8 cellular contexts compared by ENCODE assay signal in genomic region chr10:43204943-43205671, GRCh38.
DNase-seq lines count a peak whose midpoint lies in the region; ATAC-seq and TF ChIP-seq lines count a peak whose summit lies in the region.

No MANE protein-coding gene starts in this region.

- DNase-seq in EL (peak; percentile 55), HL-60 (ENCODE audit: low read depth in 1 of 2, low spot score in 1 of 2) (peak; percentile 26 to 69), SK-N-DZ (ENCODE audit: low spot score) (peak; percentile 74), amniotic stem cell (lab: John Stamatoyannopoulos, UW) (peak; percentile 12), hepatocyte (ENCODE audit: low spot score) (peak; percentile 73), spleen (peak; percentile 88), NCI-H1930 (lab: John Stamatoyannopoulos, UW) (no peak)

- no peak for TF ChIP-seq POLR2A in spleen (IDR thresholded peaks at IDR 0.05)

- WGBS in hepatocyte (ENCODE audit: low lambda C conversion rate, missing lambda C conversion rate), result 69% methylated on average over 11 of the region's 11 CpGs
- 54 to 62% (median 58%) methylated on average over 10 to 11 of the region's 11 CpGs for WGBS in spleen, 5 donors

- H3K4me3 ChIP-seq in HL-60 (replicated peaks; ENCODE audit: insufficient read depth, low read length) (no peak overlapping the region), hepatocyte (no peak overlapping the region), spleen (no peak overlapping the region)

- peaks cover 6% of the 10 kb centered on the region for H3K4me1 ChIP-seq in hepatocyte (ENCODE audit: insufficient read depth)
- peaks cover 0 to 43% (median 19%) of the 10 kb centered on the region in 6 donors for H3K4me1 ChIP-seq in spleen

- H3K9me2 ChIP-seq in hepatocyte (replicated peaks; ENCODE audit: insufficient read depth), result no peaks in the 10 kb centered on the region

- no peak overlapping the region for H3K4me2 ChIP-seq in hepatocyte

- H3K9me3 ChIP-seq in hepatocyte (ENCODE audit: low read depth) (no peaks in the 10 kb centered on the region), spleen (no peaks in the 10 kb centered on the region)

- no peaks in the 10 kb centered on the region for H4K20me1 ChIP-seq in hepatocyte (ENCODE audit: insufficient read depth, poor library complexity, severe bottlenecking)

- no peaks in the 10 kb centered on the region for H3K27me3 ChIP-seq in HL-60 (ENCODE audit: insufficient read depth, poor library complexity, severe bottlenecking)
- H3K27me3 ChIP-seq in hepatocyte, result no peaks in the 10 kb centered on the region
- H3K27me3 ChIP-seq in spleen (replicated peaks in 1 of 7), result no peaks in the 10 kb centered on the region

- ATAC-seq in GM21381 (IDR thresholded peaks at IDR 0.05; ENCODE audit: unreplicated experiment), result peak; percentile 68

- intact Hi-C loops in spleen (cut with DNase I; ENCODE audit: low total_unique reads), result no loop called here

- no peak overlapping the region for H2AFZ ChIP-seq in hepatocyte

- H3K36me3 ChIP-seq in hepatocyte (replicated peaks; ENCODE audit: insufficient read depth, low read depth) (no peaks in the 10 kb centered on the region), spleen (peaks cover 0 to 6% (median 0%) of the 10 kb centered on the region in 6 donors)

- TF ChIP-seq CTCF in HL-60 (IDR thresholded peaks at IDR 0.05; ENCODE audit: insufficient read depth, low read length), result peak; percentile 71
- peak; percentile 60 for TF ChIP-seq CTCF in hepatocyte (IDR thresholded peaks at IDR 0.05; ENCODE audit: poor library complexity)
- TF ChIP-seq CTCF in spleen (IDR thresholded peaks at IDR 0.05 in 8 of 11, conservative IDR thresholded peaks at IDR 0.05 in 3 of 11), result peak; percentile 59 to 87 (median 80)

- H3K27ac ChIP-seq in HL-60 (replicated peaks) (no peak overlapping the region), hepatocyte (no peak overlapping the region), spleen (peak overlapping the region in 3 of 8 donors; percentile 33 to 46 (median 38))

- no peaks in the 10 kb centered on the region for H3K79me2 ChIP-seq in hepatocyte

Comparison
In these comparisons a context has a peak if more than half of its experiments do, and no peak if none do; other contexts are left out.
1. DNase-seq: peak in EL (single experiment), HL-60 (2 of 2), SK-N-DZ (single experiment), amniotic stem cell (single experiment), hepatocyte (single experiment) and spleen (single experiment); none in NCI-H1930 (0 of 2).
2. Peak in every context shown above with its lines, with median percentiles within 50 percentile points of each other: CTCF ChIP-seq.